ENCODE assay signal across 24 cellular contexts in the genomic region with DNA sequence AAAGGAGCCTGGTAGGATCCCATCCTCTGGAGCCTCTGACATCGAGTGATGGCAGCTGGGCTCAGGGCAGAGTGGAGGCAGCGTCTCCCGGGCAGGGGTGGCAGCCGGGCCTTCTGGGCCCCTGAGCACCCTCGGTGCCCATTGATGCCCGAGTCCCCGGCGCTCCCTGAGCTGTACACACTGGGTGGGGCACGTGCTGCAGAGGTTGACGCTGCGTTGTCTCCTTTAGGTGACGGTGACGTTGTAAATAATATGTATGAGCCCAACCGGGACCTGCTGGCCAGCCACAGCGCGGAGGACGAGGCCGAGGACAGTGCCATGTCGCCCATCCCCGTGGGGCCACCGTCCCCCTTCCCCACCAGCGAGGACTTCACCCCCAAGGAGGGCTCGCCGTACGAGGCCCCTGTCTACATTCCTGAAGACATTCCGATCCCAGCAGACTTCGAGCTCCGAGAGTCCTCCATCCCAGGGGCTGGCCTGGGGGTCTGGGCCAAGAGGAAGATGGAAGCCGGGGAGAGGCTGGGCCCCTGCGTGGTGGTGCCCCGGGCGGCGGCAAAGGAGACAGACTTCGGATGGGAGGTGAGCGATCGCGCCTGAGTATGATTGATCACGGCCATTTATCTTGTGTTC.
DNase-seq lines count a peak whose midpoint lies in the region; ATAC-seq, FAIRE-seq and TF ChIP-seq lines count a peak whose summit lies in the region.
"Had no signal": no experiment of that assay in that cellular context is flagged by ENCODE, and none has a peak within 500 bp of the region (broad histone marks: within the 10 kb centered on the region; RNA-seq: fewer than 3 reads in every experiment).

No MANE protein-coding gene starts in this region.

- no peaks in the 10 kb centered on the region for H3K36me3 Mint-ChIP-seq in neural crest cell (ENCODE audit: low read depth)
- H3K36me3 Mint-ChIP-seq: activated CD8-positive, alpha-beta memory T cell treated with anti-CD3 and anti-CD28 coated beads, Interleukin-2, amount 10 ng/mL, durations not matched to agents 7 days and 5 days had no signal

- TF ChIP-seq EP300 in esophagus muscularis mucosa (IDR thresholded peaks at IDR 0.05): no peak

- WGBS in body of pancreas, 2 donors: 84 to 89% methylated on average over 20 to 33 of the region's 38 CpGs
- WGBS in esophagus muscularis mucosa: 91% methylated on average over 12 of the region's 38 CpGs
- 92 to 94% methylated on average over 21 to 38 of the region's 38 CpGs for WGBS in thyroid gland, 2 donors

- H3K9me3 Mint-ChIP-seq in neural crest cell: no peaks in the 10 kb centered on the region
- H3K9me3 Mint-ChIP-seq: activated CD4-positive, alpha-beta T cell treated with anti-CD3 and anti-CD28 coated beads, Interleukin-2, amount 10 ng/mL, durations not matched to agents 24 days and 14 days had no signal

- H3K27ac ChIP-seq in body of pancreas (peak overlapping the region in 3 of 4 donors; percentile 72 to 82 (median 74)), esophagus muscularis mucosa (replicated peaks in 1 of 4) (peak overlapping the region in 2 of 4 donors; percentile 67 to 69), thyroid gland (peak overlapping the region in 2 of 3 donors; percentile 88 to 96)
- H3K27ac ChIP-seq: neutrophil, prostate gland had no signal

- H3K4me1 ChIP-seq in body of pancreas: peaks cover 40% of the 10 kb centered on the region
- peaks cover 14 to 25% (median 17%) of the 10 kb centered on the region in 4 donors for H3K4me1 ChIP-seq in esophagus muscularis mucosa
- H3K4me1 ChIP-seq in thyroid gland: peaks cover 23 to 34% of the 10 kb centered on the region in 2 donors
- H3K4me1 ChIP-seq: adrenal gland, prostate gland had no signal

- H3K27ac Mint-ChIP-seq in neural crest cell (ENCODE audit: unreplicated experiment): peak overlapping the region; percentile 94
- H3K27ac Mint-ChIP-seq: activated CD4-positive, alpha-beta T cell treated with anti-CD3 and anti-CD28 coated beads, Interleukin-2, amount 10 ng/mL, durations not matched to agents 24 days and 14 days; activated CD8-positive, alpha-beta memory T cell treated with anti-CD3 and anti-CD28 coated beads, Interleukin-2, amount 10 ng/mL, durations not matched to agents 7 days and 5 days had no signal

- TF ChIP-seq POLR2A in body of pancreas (IDR thresholded peaks at IDR 0.05): no peak
- no peak for TF ChIP-seq POLR2A in esophagus muscularis mucosa (IDR thresholded peaks at IDR 0.05; ENCODE audit: low read depth)
- no peak for TF ChIP-seq POLR2A in thyroid gland (IDR thresholded peaks at IDR 0.05)

- no peaks in the 10 kb centered on the region for H3K27me3 Mint-ChIP-seq in neural crest cell (ENCODE audit: low read depth)

- no peak for ATAC-seq in body of pancreas
- ATAC-seq: activated CD8-positive, alpha-beta memory T cell treated with anti-CD3 and anti-CD28 coated beads, Interleukin-2, amount 10 ng/mL, durations not matched to agents 7 days and 5 days had no signal

- H3K27me3 ChIP-seq in body of pancreas (no peaks in the 10 kb centered on the region), esophagus muscularis mucosa (peaks cover 0 to 28% (median 0%) of the 10 kb centered on the region in 4 donors), thyroid gland (no peaks in the 10 kb centered on the region)

- H3K4me3 ChIP-seq in body of pancreas (no peak overlapping the region), esophagus muscularis mucosa (peak overlapping the region; percentile 22 to 39 (median 26)), thyroid gland (replicated peaks in 1 of 3) (no peak overlapping the region)
- H3K4me3 ChIP-seq: adrenal gland, K562, lung, prostate gland had no signal

- H3K36me3 ChIP-seq in body of pancreas (replicated peaks in 1 of 2; ENCODE audit: insufficient read depth in 1 of 2, low read depth in 2 of 2) (no peaks in the 10 kb centered on the region), esophagus muscularis mucosa (no peaks in the 10 kb centered on the region), thyroid gland (no peaks in the 10 kb centered on the region)
- H3K36me3 ChIP-seq: adrenal gland, neutrophil, prostate gland had no signal

- peaks cover 71% of the 10 kb centered on the region for H3K4me1 Mint-ChIP-seq in neural crest cell
- H3K4me1 Mint-ChIP-seq: activated CD4-positive, alpha-beta T cell treated with anti-CD3 and anti-CD28 coated beads, Interleukin-2, amount 10 ng/mL, durations not matched to agents 24 days and 14 days; activated CD8-positive, alpha-beta memory T cell treated with anti-CD3 and anti-CD28 coated beads, Interleukin-2, amount 10 ng/mL, durations not matched to agents 7 days and 5 days had no signal

- H3K9me3 ChIP-seq in body of pancreas: no peaks in the 10 kb centered on the region
- H3K9me3 ChIP-seq in esophagus muscularis mucosa: no peaks in the 10 kb centered on the region
- no peaks in the 10 kb centered on the region for H3K9me3 ChIP-seq in thyroid gland
- H3K9me3 ChIP-seq: adrenal gland, prostate gland had no signal

- FAIRE-seq in D721Med (lab: Jason Lieb, UNC): no peak
- FAIRE-seq: endothelial cell of umbilical vein, GM12891, K562 had no signal

- peak overlapping the region; percentile 76 for H3K4me3 Mint-ChIP-seq in neural crest cell
- H3K4me3 Mint-ChIP-seq: activated CD4-positive, alpha-beta T cell treated with anti-CD3 and anti-CD28 coated beads, Interleukin-2, amount 10 ng/mL, durations not matched to agents 24 days and 14 days; activated CD8-positive, alpha-beta memory T cell treated with anti-CD3 and anti-CD28 coated beads, Interleukin-2, amount 10 ng/mL, durations not matched to agents 7 days and 5 days had no signal

- DNase-seq in body of pancreas: no peak
- no peak for DNase-seq in esophagus muscularis mucosa (ENCODE audit: extremely low spot score)
- DNase-seq in neural crest cell (ENCODE audit: low read depth, low spot score): no peak
- DNase-seq in thyroid gland: no peak
- DNase-seq in D721Med (ENCODE audit: insufficient read length, low spot score): no peak
- DNase-seq in cerebellar nuclear complex (lab: John Stamatoyannopoulos, UW): no peak
- DNase-seq in DMS153 treated with DMSO at 0.1 percent for 48 hours (lab: John Stamatoyannopoulos, UW; ENCODE audit: unreplicated experiment): no peak
- no peak for DNase-seq in SW 1271 (lab: John Stamatoyannopoulos, UW)
- DNase-seq: activated CD4-positive, alpha-beta T cell treated with anti-CD3 and anti-CD28 coated beads, Interleukin-2, amount 10 ng/mL, durations not matched to agents 24 days and 14 days; activated CD8-positive, alpha-beta memory T cell treated with anti-CD3 and anti-CD28 coated beads, Interleukin-2, amount 10 ng/mL, durations not matched to agents 7 days and 5 days; activated T-cell treated with anti-CD3 and anti-CD28 coated beads, Interleukin-2, amount 50 U/mL, for 48 hours; NCI-H1092 treated with DMSO at 0.1 percent for 48 hours; NCI-H2029 treated with DMSO at 0.1 percent for 48 hours; NCI-H2227 treated with DMSO at 0.1 percent for 48 hours; SIG-M5; stimulated activated CD8-positive, alpha-beta memory T cell treated with anti-CD3 and anti-CD28 coated beads, Interleukin-4, amount 100 ng/mL, for 48 hours; T1000 had no signal

- TF ChIP-seq CTCF in body of pancreas (IDR thresholded peaks at IDR 0.05): no peak
- no peak for TF ChIP-seq CTCF in esophagus muscularis mucosa (IDR thresholded peaks at IDR 0.05)
- no peak for TF ChIP-seq CTCF in neural crest cell (conservative IDR thresholded peaks at IDR 0.05)
- no peak for TF ChIP-seq CTCF in thyroid gland (IDR thresholded peaks at IDR 0.05)
- TF ChIP-seq CTCF in D721Med (IDR thresholded peaks at IDR 0.05; ENCODE audit: insufficient read depth, missing control alignments): no peak

- intact Hi-C loops in body of pancreas (cut with DNase I): no loop called here
- intact Hi-C loops in esophagus muscularis mucosa (cut with DNase I): no loop called here
- intact Hi-C loops in thyroid gland (cut with DNase I): no loop called here

Comparison
In these comparisons a context has a peak if more than half of its experiments do, and no peak if none do; other contexts are left out.
1. H3K4me3 ChIP-seq: peak in esophagus muscularis mucosa (4 of 4); none in body of pancreas (0 of 2) and thyroid gland (0 of 3).